2 cellular contexts compared by ENCODE assay signal in genomic region chr16:5488581-5488980, GRCh38.
TF ChIP-seq lines count a peak whose summit lies in the region.

No MANE protein-coding gene starts in this region.

TF ChIP-seq in HepG2, 621 proteins besides CTCF, POLR2A, EP300 and RAD21:
- peak; percentile 87 for TF ChIP-seq CREB1 (IDR thresholded peaks at IDR 0.05)
- TF ChIP-seq CREB1 (CRISPR knock-in tag; IDR thresholded peaks at IDR 0.05) = no peak
- no peak for TF ChIP-seq ZSCAN25 (CRISPR knock-in tag; IDR thresholded peaks at IDR 0.05)

TF ChIP-seq in H1, 55 proteins besides CTCF, POLR2A, EP300 and RAD21 (continued from another document):
- TF ChIP-seq SP1 (IDR thresholded peaks at IDR 0.05; ENCODE audit: low read depth, low read length) (no peak), ATF2 (IDR thresholded peaks at IDR 0.05; ENCODE audit: low read length) (no peak), ZNF274 (IDR thresholded peaks at IDR 0.05; ENCODE audit: borderline replicate concordance, extremely low read depth, low read length) (no peak), EGR1 (IDR thresholded peaks at IDR 0.05; ENCODE audit: borderline replicate concordance, low read depth, low read length) (no peak), BRCA1 (IDR thresholded peaks at IDR 0.05; ENCODE audit: low read depth, low read length) (no peak), CHD7 (IDR thresholded peaks at IDR 0.05; ENCODE audit: insufficient replicate concordance, low read length) (no peak)
TF ChIP-seq in H1: peak in this region for 0.
